Comparison of ENCODE assay signal across 1 cellular context in genomic region chr12:49264873-49265792, GRCh38.
TF ChIP-seq lines count a peak whose summit lies in the region.

TSS of gene TUBA1C (plus strand) at chr12:49265082. CDS start at chr12:49265182, 100 bp downstream.

TF ChIP-seq in HepG2, 621 proteins besides CTCF, POLR2A, EP300 and RAD21 (continued from another document and continues in another):
- peak; percentile 74; the same call in 1 of the 2 replicates for TF ChIP-seq ZNF704 (CRISPR knock-in tag; IDR thresholded peaks at IDR 0.05; ENCODE audit: borderline replicate concordance)
- TF ChIP-seq PRPF4 (IDR thresholded peaks at IDR 0.05; ENCODE audit: low read depth, low read length, poor library complexity, severe bottlenecking), result no peak
- peak; percentile 81; the same call in 1 of the 2 replicates for TF ChIP-seq ZNF878 (CRISPR knock-in tag; IDR thresholded peaks at IDR 0.05)
- TF ChIP-seq IKZF5 (CRISPR knock-in tag; IDR thresholded peaks at IDR 0.05), result peak; percentile 56; the same call in 1 of the 2 replicates
- TF ChIP-seq ZMYM2 (CRISPR knock-in tag; IDR thresholded peaks at IDR 0.05), result no peak; the same call in 1 of the 2 replicates
- TF ChIP-seq ZBED4 (CRISPR knock-in tag; IDR thresholded peaks at IDR 0.05; ENCODE audit: borderline replicate concordance), result no peak
- TF ChIP-seq ZNF563 (CRISPR knock-in tag; IDR thresholded peaks at IDR 0.05), result peak; percentile 36
- TF ChIP-seq GTF2F1 (IDR thresholded peaks at IDR 0.05; ENCODE audit: low read length), result peak; percentile 93
- TF ChIP-seq ETS1 (CRISPR knock-in tag; IDR thresholded peaks at IDR 0.05), result peak; percentile 90; the same call in 1 of the 2 replicates
- TF ChIP-seq STAG1 (CRISPR knock-in tag; IDR thresholded peaks at IDR 0.05), result no peak
- TF ChIP-seq USF2 (IDR thresholded peaks at IDR 0.05; ENCODE audit: low read depth, low read length), result peak; percentile 88
- TF ChIP-seq USF2 (CRISPR knock-in tag; IDR thresholded peaks at IDR 0.05; ENCODE audit: borderline replicate concordance), result peak; percentile 71; the same call in 1 of the 2 replicates
- peak; percentile 81 for TF ChIP-seq NFYC (CRISPR knock-in tag; IDR thresholded peaks at IDR 0.05)
- TF ChIP-seq CCDC6 (CRISPR knock-in tag; IDR thresholded peaks at IDR 0.05), result no peak
- peak; percentile 83 for TF ChIP-seq RBM39 (IDR thresholded peaks at IDR 0.05; ENCODE audit: low read depth, low read length, poor library complexity, severe bottlenecking)
- peak; percentile 90 for TF ChIP-seq SIN3A (IDR thresholded peaks at IDR 0.05; ENCODE audit: borderline replicate concordance, low read depth, low read length)
- TF ChIP-seq MZF1 (CRISPR knock-in tag; IDR thresholded peaks at IDR 0.05; ENCODE audit: borderline replicate concordance), result no peak
- peak; percentile 79; the same call in 1 of the 2 replicates for TF ChIP-seq TFDP1 (CRISPR knock-in tag; IDR thresholded peaks at IDR 0.05; ENCODE audit: borderline replicate concordance)
- TF ChIP-seq ZBTB4 (CRISPR knock-in tag; IDR thresholded peaks at IDR 0.05; ENCODE audit: borderline replicate concordance), result no peak
- no peak for TF ChIP-seq FLYWCH1 (CRISPR knock-in tag; IDR thresholded peaks at IDR 0.05)
- 0 out of 2 replicates have a peak, but pooled peaks have one; percentile 9 for TF ChIP-seq ERF (CRISPR knock-in tag; IDR thresholded peaks at IDR 0.05)
- no peak for TF ChIP-seq CBX1 (IDR thresholded peaks at IDR 0.05; ENCODE audit: low read depth)
- TF ChIP-seq ZNF589 (CRISPR knock-in tag; conservative IDR thresholded peaks at IDR 0.05), result no peak
- TF ChIP-seq PCBP1 (IDR thresholded peaks at IDR 0.05; ENCODE audit: borderline replicate concordance, low read depth, low read length), result no peak
- TF ChIP-seq ZNF414 (CRISPR knock-in tag; IDR thresholded peaks at IDR 0.05), result no peak; the same call in 1 of the 2 replicates
- no peak for TF ChIP-seq AHDC1 (CRISPR knock-in tag; IDR thresholded peaks at IDR 0.05; ENCODE audit: borderline replicate concordance)
- peak; percentile 79; the same call in 1 of the 2 replicates for TF ChIP-seq HDAC6 (IDR thresholded peaks at IDR 0.05; ENCODE audit: low read depth, low read length)
- TF ChIP-seq BCL6 (CRISPR knock-in tag; IDR thresholded peaks at IDR 0.05), result 0 out of 2 replicates have a peak, but pooled peaks have one; percentile 13
- peak; percentile 90; the same call in 1 of the 2 replicates for TF ChIP-seq KLF12 (CRISPR knock-in tag; IDR thresholded peaks at IDR 0.05; ENCODE audit: borderline replicate concordance)
- TF ChIP-seq ZNF431 (CRISPR knock-in tag; IDR thresholded peaks at IDR 0.05; ENCODE audit: borderline replicate concordance, low read depth), result no peak
- peak; percentile 17; the same call in 1 of the 2 replicates for TF ChIP-seq ZBTB34 (CRISPR knock-in tag; IDR thresholded peaks at IDR 0.05)
- TF ChIP-seq KLF11 (CRISPR knock-in tag; IDR thresholded peaks at IDR 0.05), result peak; percentile 57; the same call in 1 of the 2 replicates
- TF ChIP-seq ZNF547 (CRISPR knock-in tag; IDR thresholded peaks at IDR 0.05), result no peak; the same call in none of the 2 replicates
- TF ChIP-seq FOSL1 (CRISPR knock-in tag; IDR thresholded peaks at IDR 0.05; ENCODE audit: borderline replicate concordance), result peak; percentile 65; the same call in 1 of the 2 replicates
